Comparison of ENCODE assay signal across 8 cellular contexts in genomic region chr3:187025254-187025655, GRCh38.
DNase-seq lines count a peak whose midpoint lies in the region; ATAC-seq and TF ChIP-seq lines count a peak whose summit lies in the region.

No MANE protein-coding gene starts in this region.

- no TSS peak for BruUV-seq in mammary epithelial cell (replicated peaks; lab: Mats Ljungman, UMichigan)

- TF ChIP-seq CTCF in GM23338 (conservative IDR thresholded peaks at IDR 0.05; ENCODE audit: low read depth in 2 of 2) (no peak), mammary epithelial cell (conservative IDR thresholded peaks at IDR 0.05 in 1 of 2, IDR thresholded peaks at IDR 0.05 in 1 of 2; ENCODE audit: extremely low read depth in 1 of 2, insufficient read depth in 1 of 2, low read depth in 1 of 2, low read length in 2 of 2) (no peak)

- no peaks in the 10 kb centered on the region for H3K9me2 ChIP-seq in GM23338 (ENCODE audit: insufficient read depth)

- H3K36me3 Mint-ChIP-seq in T-cell, result peaks cover 22% of the 10 kb centered on the region
- H3K36me3 Mint-ChIP-seq in dendritic cell treated with granulocyte-macrophage colony-stimulating factor and Interleukin-4, amounts not matched to agents 40 ng/mL and 50 ng/mL, for 4 days (ENCODE audit: low read depth), result peaks cover 51% of the 10 kb centered on the region
- H3K36me3 Mint-ChIP-seq in GM23338 (ENCODE audit: low read depth), result peaks cover 29% of the 10 kb centered on the region

- ATAC-seq in T-cell (replicated peaks in 1 of 4) (peak; percentile 41 to 54 (median 48)), GM23338 (no peak)

- H3K27me3 ChIP-seq in GM23338 (ENCODE audit: insufficient read depth), result no peaks in the 10 kb centered on the region
- no peaks in the 10 kb centered on the region for H3K27me3 ChIP-seq in mammary epithelial cell (ENCODE audit: insufficient read depth, low read length)

- peak overlapping the region; percentile 79 to 87 (median 84) for H3K4me3 Mint-ChIP-seq in T-cell
- H3K4me3 Mint-ChIP-seq in dendritic cell treated with granulocyte-macrophage colony-stimulating factor and Interleukin-4, amounts not matched to agents 40 ng/mL and 50 ng/mL, for 4 days, result peak overlapping the region; percentile 59
- no peak overlapping the region for H3K4me3 Mint-ChIP-seq in GM23338

- CTCF ChIA-PET in T-cell (lab: Charles Lee), result interaction anchor here (0.5 kb wide), 3 partner anchors 59 to 1099 kb away, joined by 3 read pairs; no protein-coding TSS in a partner anchor
- CTCF ChIA-PET in mammary epithelial cell (lab: Charles Lee; ENCODE audit: low non-redundant PET), result no interaction called here

- intact Hi-C loops in dendritic cell treated with granulocyte-macrophage colony-stimulating factor and Interleukin-4, amounts not matched to agents 40 ng/mL and 50 ng/mL, for 4 days (cut with micrococcal nuclease), result no loop called here
- intact Hi-C loops in mammary epithelial cell (cut with micrococcal nuclease), result no loop called here

- peaks cover 73 to 82% (median 79%) of the 10 kb centered on the region in 3 donors for H3K4me1 Mint-ChIP-seq in T-cell
- peaks cover 61% of the 10 kb centered on the region for H3K4me1 Mint-ChIP-seq in dendritic cell treated with granulocyte-macrophage colony-stimulating factor and Interleukin-4, amounts not matched to agents 40 ng/mL and 50 ng/mL, for 4 days (ENCODE audit: low read depth)
- H3K4me1 Mint-ChIP-seq in GM23338, result peaks cover 24% of the 10 kb centered on the region; the same call in 2 of the 3 replicates

- H2AFZ ChIP-seq in GM23338 (no peak overlapping the region), mammary epithelial cell (ENCODE audit: low read depth, low read length) (no peak overlapping the region)

- 0 out of 2 replicates have a peak, but pooled peaks cover 3% of the 10 kb centered on the region for H3K4me1 ChIP-seq in GM23338 (ENCODE audit: insufficient read depth)
- H3K4me1 ChIP-seq in mammary epithelial cell (ENCODE audit: insufficient read depth, low read length), result no peaks in the 10 kb centered on the region

- dilution Hi-C loops in mammary epithelial cell (cut with HindIII; ENCODE audit: low sequenced_read_pairs), result no loop called here

- H3K27ac ChIP-seq in substantia nigra (ENCODE audit: low read depth, low read length, poor library complexity, severe bottlenecking) (peak overlapping the region; percentile 8), GM23338 (ENCODE audit: low read depth) (no peak overlapping the region), mammary epithelial cell (ENCODE audit: insufficient read depth, low read depth, low read length) (no peak overlapping the region)

- H3K79me2 ChIP-seq in GM23338 (replicated peaks; ENCODE audit: insufficient read depth) (peaks cover 11% of the 10 kb centered on the region), mammary epithelial cell (ENCODE audit: insufficient read depth, low read length) (no peaks in the 10 kb centered on the region)

- peaks cover 4% of the 10 kb centered on the region for H4K20me1 ChIP-seq in GM23338 (replicated peaks; ENCODE audit: insufficient read depth)
- H4K20me1 ChIP-seq in mammary epithelial cell (ENCODE audit: insufficient read depth, low read length), result no peaks in the 10 kb centered on the region

- no peaks in the 10 kb centered on the region for H3F3A ChIP-seq in GM23338 (replicated peaks; ENCODE audit: low read depth)

- 98% methylated on average over 5 of the region's 6 CpGs for WGBS in mammary epithelial cell (ENCODE audit: low coverage, missing lambda C conversion rate)

- in situ Hi-C loops in mammary epithelial cell (cut with MboI; ENCODE audit: low sequenced_read_pairs in 2 of 2), result no loop called here

- H3K4me3 ChIP-seq in GM23338 (no peak overlapping the region), mammary epithelial cell (replicated peaks in 1 of 3; ENCODE audit: insufficient read depth in 1 of 3, low read depth in 2 of 3, low read length in 3 of 3) (no peak overlapping the region)

- POLR2A ChIA-PET in T-cell (lab: Charles Lee), result no interaction called here

- peak; percentile 35 for DNase-seq in activated T-cell treated with anti-CD3 and anti-CD28 coated beads for 1 hour (ENCODE audit: low read depth)
- DNase-seq in activated T-cell treated with anti-CD3 and anti-CD28 coated beads, Interleukin-2, amount 50 U/mL, for 1 hour, result no peak
- peak in 14 of 34 experiments; percentile 8 to 49 (median 33) for DNase-seq in T-cell
- no peak for DNase-seq in substantia nigra (lab: John Stamatoyannopoulos, UW)
- no peak for DNase-seq in GM23338 (ENCODE audit: low spot score)
- no peak for DNase-seq in kidney tubule cell (ENCODE audit: low spot score)
- no peak for DNase-seq in mammary epithelial cell

- no peaks in the 10 kb centered on the region for H3K9me3 Mint-ChIP-seq in T-cell
- no peaks in the 10 kb centered on the region for H3K9me3 Mint-ChIP-seq in dendritic cell treated with granulocyte-macrophage colony-stimulating factor and Interleukin-4, amounts not matched to agents 40 ng/mL and 50 ng/mL, for 4 days
- no peaks in the 10 kb centered on the region for H3K9me3 Mint-ChIP-seq in GM23338

- H3K9ac ChIP-seq in mammary epithelial cell (ENCODE audit: insufficient read depth, low read length), result no peak overlapping the region

- H3K27me3 Mint-ChIP-seq in T-cell (no peaks in the 10 kb centered on the region), GM23338 (ENCODE audit: insufficient read depth, low read depth, poor library complexity) (peaks cover 4% of the 10 kb centered on the region)
- no peaks in the 10 kb centered on the region for H3K27me3 Mint-ChIP-seq in dendritic cell treated with granulocyte-macrophage colony-stimulating factor and Interleukin-4, amounts not matched to agents 40 ng/mL and 50 ng/mL, for 4 days

- no peak overlapping the region for H3K4me2 ChIP-seq in GM23338
- H3K4me2 ChIP-seq in mammary epithelial cell (ENCODE audit: insufficient read depth, low read depth, low read length), result no peak overlapping the region

- H3K9me3 ChIP-seq in mammary epithelial cell (replicated peaks; ENCODE audit: insufficient read depth, low read length), result peaks cover 3% of the 10 kb centered on the region

- H3K27ac Mint-ChIP-seq in T-cell, result peak overlapping the region; percentile 93 to 96
- peak overlapping the region; percentile 63 for H3K27ac Mint-ChIP-seq in dendritic cell treated with granulocyte-macrophage colony-stimulating factor and Interleukin-4, amounts not matched to agents 40 ng/mL and 50 ng/mL, for 4 days
- no peak overlapping the region; the same call in 1 of the 2 replicates for H3K27ac Mint-ChIP-seq in GM23338

- H3K36me3 ChIP-seq in GM23338 (ENCODE audit: insufficient read depth) (peaks cover 4% of the 10 kb centered on the region; the same call in 1 of the 2 replicates), mammary epithelial cell (ENCODE audit: insufficient read depth, low read length) (no peaks in the 10 kb centered on the region)

TF ChIP-seq in GM23338, 12 proteins besides CTCF, POLR2A, EP300 and RAD21 (continues in another document):
- TF ChIP-seq ZNF331 (CRISPR knock-in tag; IDR thresholded peaks at IDR 0.05; ENCODE audit: low read depth) (no peak), JUNB (IDR thresholded peaks at IDR 0.05; ENCODE audit: unreplicated experiment) (no peak), POLR2AphosphoS5 (IDR thresholded peaks at IDR 0.05; ENCODE audit: low read depth) (no peak), REST (IDR thresholded peaks at IDR 0.05; ENCODE audit: unreplicated experiment) (no peak), STAT1 (IDR thresholded peaks at IDR 0.05; ENCODE audit: unreplicated experiment) (no peak), EZH2phosphoT487 (IDR thresholded peaks at IDR 0.05; ENCODE audit: unreplicated experiment) (no peak)
